18 cellular contexts compared by ENCODE assay signal in the genomic region with DNA sequence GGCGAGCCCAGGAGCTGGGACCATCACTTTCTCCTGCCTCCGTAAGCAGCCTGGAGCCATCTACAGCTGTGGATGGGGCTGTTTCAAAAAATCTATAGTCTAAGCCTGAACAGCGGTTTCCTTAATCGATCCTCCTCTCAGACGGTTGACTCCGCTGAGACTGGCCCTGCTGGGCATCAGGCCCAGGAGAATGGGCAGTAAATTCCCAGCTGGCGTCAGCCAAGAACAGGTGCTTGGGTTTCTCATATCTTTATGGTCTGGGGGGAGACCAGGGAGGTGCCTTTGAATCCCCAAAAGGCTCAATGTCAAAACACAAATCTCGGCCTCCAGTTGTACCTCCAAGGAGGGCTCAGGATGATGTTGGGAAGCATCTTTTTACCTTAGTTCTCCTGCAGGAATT. TPM values are rescaled to one million over a fixed set of nuclear protein-coding genes. Genes with fewer than 3 reads are reported as not detected.
"Had no signal": no experiment of that assay in that cellular context is flagged by ENCODE, and none has a peak within 500 bp of the region (broad histone marks: within the 10 kb centered on the region; RNA-seq: fewer than 3 reads in every experiment).

No MANE protein-coding gene starts in this region.

- H3K27me3 ChIP-seq: esophagus squamous epithelium, gastroesophageal sphincter, left lung, ovary, right atrium auricular region, sigmoid colon had no signal

- ATAC-seq: effector memory CD8-positive, alpha-beta T cell; gastroesophageal sphincter; left lung; naive thymus-derived CD4-positive, alpha-beta T cell had no signal

- H3K4me3 Mint-ChIP-seq: dendritic cell treated with granulocyte-macrophage colony-stimulating factor and Interleukin-4, amounts not matched to agents 40 ng/mL and 50 ng/mL, for 4 days; effector memory CD8-positive, alpha-beta T cell; immature natural killer cell; naive thymus-derived CD4-positive, alpha-beta T cell; nephron progenitor cell had no signal

- H3K9me3 ChIP-seq: esophagus squamous epithelium, gastroesophageal sphincter, left lung, ovary, right atrium auricular region, sigmoid colon had no signal

- H3K27ac Mint-ChIP-seq: dendritic cell treated with granulocyte-macrophage colony-stimulating factor and Interleukin-4, amounts not matched to agents 40 ng/mL and 50 ng/mL, for 4 days; effector memory CD8-positive, alpha-beta T cell; immature natural killer cell; naive thymus-derived CD4-positive, alpha-beta T cell; nephron progenitor cell had no signal

- H3K4me3 ChIP-seq: esophagus squamous epithelium, gastroesophageal sphincter, left lung, lung, ovary, right atrium auricular region, sigmoid colon, smooth muscle cell had no signal

- H3K27ac ChIP-seq: esophagus squamous epithelium, gastroesophageal sphincter, left lung, ovary, right atrium auricular region, sigmoid colon had no signal

- H3K36me3 ChIP-seq: esophagus squamous epithelium, gastroesophageal sphincter, left lung, ovary, right atrium auricular region, sigmoid colon had no signal

- H3K27me3 Mint-ChIP-seq: dendritic cell treated with granulocyte-macrophage colony-stimulating factor and Interleukin-4, amounts not matched to agents 40 ng/mL and 50 ng/mL, for 4 days had no signal

- H3K4me1 ChIP-seq: right atrium auricular region had no signal

- H3K9me3 Mint-ChIP-seq: dendritic cell treated with granulocyte-macrophage colony-stimulating factor and Interleukin-4, amounts not matched to agents 40 ng/mL and 50 ng/mL, for 4 days; effector memory CD8-positive, alpha-beta T cell; immature natural killer cell; nephron progenitor cell had no signal

- H3K36me3 Mint-ChIP-seq: immature natural killer cell; naive thymus-derived CD4-positive, alpha-beta T cell had no signal

- DNase-seq: effector memory CD8-positive, alpha-beta T cell; esophagus squamous epithelium; glutamatergic neuron; immature natural killer cell; left lung; mesenchymal stem cell; naive thymus-derived CD4-positive, alpha-beta T cell; nephron progenitor cell; ovary; sigmoid colon; stimulated activated CD4-positive, alpha-beta T cell treated with anti-CD3 and anti-CD28 coated beads, Interleukin-2, amount 100 ng/mL, for 48 hours; stimulated activated naive CD4-positive, alpha-beta T cell treated with Interleukin-2 at 50 U/mL for 16 hours had no signal

RNA-seq across cellular contexts. Expression of a gene that starts 44.8 kb away (rescaled TPM):
- total RNA-seq: epithelial cell of proximal tubule had no signal
- polyA plus RNA-seq: naive thymus-derived CD4-positive, alpha-beta T cell had no signal
